Comparison of ENCODE assay signal across 1 cellular context in the genomic region with DNA sequence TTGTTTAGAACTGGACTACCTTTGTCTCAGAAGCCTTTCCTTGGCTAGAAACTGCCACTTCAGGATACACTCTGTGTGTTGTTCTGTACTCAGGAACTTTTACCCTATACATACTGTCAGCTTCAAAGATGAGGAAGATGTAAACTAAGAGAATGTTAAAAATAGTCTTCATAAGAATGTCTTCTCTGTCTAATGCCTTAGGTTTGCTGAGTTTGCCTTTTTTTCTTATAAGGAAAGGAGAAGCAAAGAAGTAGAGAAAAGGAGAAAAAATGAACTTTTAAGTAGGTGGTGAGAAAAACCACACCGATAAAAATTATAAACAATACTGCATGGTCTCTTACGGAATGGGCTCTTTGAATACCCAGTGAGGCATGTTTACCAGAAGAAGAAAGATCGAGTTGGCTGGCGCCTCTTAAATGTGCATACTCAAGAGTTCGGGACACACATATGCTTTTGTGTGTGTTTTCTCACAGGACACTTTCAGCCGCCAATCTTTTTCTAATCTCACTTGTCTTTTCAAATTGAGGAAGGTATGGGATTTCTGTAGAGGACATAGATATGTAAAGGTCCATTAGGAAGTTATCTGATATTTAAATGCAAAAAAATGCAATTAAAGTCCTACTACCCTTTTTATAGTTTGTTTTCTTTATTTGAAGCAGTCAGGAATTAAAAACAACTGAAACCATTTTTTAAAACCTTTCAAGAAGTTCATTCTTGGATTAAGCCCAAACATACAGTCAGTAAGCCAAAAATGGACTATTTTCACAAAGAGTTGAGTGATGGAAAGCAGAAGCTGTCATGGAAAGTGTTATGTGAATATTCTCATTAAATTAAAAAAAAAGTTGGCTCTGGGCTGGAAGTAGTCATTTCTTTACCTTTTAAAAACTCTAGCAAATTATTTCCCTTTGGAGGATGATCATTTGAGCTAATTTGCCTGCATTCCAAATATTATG.
TF ChIP-seq lines count a peak whose summit lies in the region.

No MANE protein-coding gene starts in this region.

TF ChIP-seq in HepG2, 621 proteins besides CTCF, POLR2A, EP300 and RAD21 (continued from another document):
- TF ChIP-seq MAFK (conservative IDR thresholded peaks at IDR 0.05 in 1 of 2, IDR thresholded peaks at IDR 0.05 in 1 of 2; ENCODE audit: low read length in 2 of 2) = peak in 1 of 2 experiments; percentile 55; a peak in 2 of 4 replicates
- TF ChIP-seq, protein P1, sequence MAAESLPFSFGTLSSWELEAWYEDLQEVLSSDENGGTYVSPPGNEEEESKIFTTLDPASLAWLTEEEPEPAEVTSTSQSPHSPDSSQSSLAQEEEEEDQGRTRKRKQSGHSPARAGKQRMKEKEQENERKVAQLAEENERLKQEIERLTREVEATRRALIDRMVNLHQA (CRISPR knock-in tag; IDR thresholded peaks at IDR 0.05) = no peak
